In the genomic region with DNA sequence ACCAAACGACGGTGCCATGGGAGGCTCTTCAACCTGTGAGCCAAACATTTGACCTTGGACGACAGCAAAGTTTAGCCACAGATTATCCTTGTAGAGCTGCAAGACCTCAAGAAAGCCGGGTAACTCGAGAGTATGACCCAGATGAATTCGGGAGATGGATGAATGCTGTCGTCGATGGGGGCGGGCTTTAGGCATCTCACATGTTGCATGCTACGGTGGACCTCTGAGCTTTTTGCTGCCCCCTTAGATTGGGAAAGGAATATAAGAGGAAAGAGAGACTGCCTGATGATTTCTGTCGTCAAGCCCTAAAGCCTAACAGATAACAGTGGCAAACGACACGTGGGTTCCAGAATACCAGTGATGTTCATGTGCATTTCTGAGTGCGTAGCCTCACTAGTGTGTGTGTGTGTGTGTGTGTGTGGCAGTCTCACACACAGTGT, we compare ENCODE assay signal across 8 cellular contexts. TPM values are rescaled to one million over a fixed set of nuclear protein-coding genes. Genes with fewer than 3 reads are reported as not detected.
A peak's percentile ranks its signal among the peaks of the same experiment; 100 is the strongest.
DNase-seq lines count a peak whose midpoint lies in the region; ATAC-seq and TF ChIP-seq lines count a peak whose summit lies in the region.

No MANE protein-coding gene starts in this region.

- CTCF ChIA-PET in A673 (lab: Charles Lee) = interaction anchor here (1.0 kb wide), 1 partner anchor 110 kb away, joined by 4 read pairs; no protein-coding TSS in a partner anchor

- H3K9me3 ChIP-seq in A673 (ENCODE audit: low read depth, low read length, poor library complexity, severe bottlenecking) (no peaks in the 10 kb centered on the region), HAP-1 (no peaks in the 10 kb centered on the region), T-helper 17 cell (ENCODE audit: control insufficient read depth, low read length, poor library complexity, severe bottlenecking) (no peaks in the 10 kb centered on the region), gastrocnemius medialis (no peaks in the 10 kb centered on the region)

- H3K4me3 ChIP-seq in A673 (ENCODE audit: low read depth, low read length, poor library complexity, severe bottlenecking) (peak overlapping the region; percentile 97), HAP-1 (peak overlapping the region; percentile 56), fibroblast of pulmonary artery (replicated peaks; ENCODE audit: low read depth, low read length) (peak overlapping the region; percentile 74), gastrocnemius medialis (peak overlapping the region; percentile 65 to 91 (median 74))

- no peaks in the 10 kb centered on the region for H3K27me3 ChIP-seq in A673 (replicated peaks; ENCODE audit: insufficient read depth, low read depth, low read length, poor library complexity)
- no peaks in the 10 kb centered on the region for H3K27me3 ChIP-seq in HAP-1 (ENCODE audit: low read depth)
- H3K27me3 ChIP-seq in gastrocnemius medialis = no peaks in the 10 kb centered on the region

- H3K36me3 Mint-ChIP-seq in T-helper 17 cell (ENCODE audit: low read depth) = peaks cover 2% of the 10 kb centered on the region

- H3K4me1 ChIP-seq in A673 (ENCODE audit: insufficient read depth, low read length, poor library complexity, severe bottlenecking) (peaks cover 26% of the 10 kb centered on the region), HAP-1 (peaks cover 10% of the 10 kb centered on the region), gastrocnemius medialis (peaks cover 24 to 25% of the 10 kb centered on the region in 2 donors)

- POLR2A ChIA-PET in A673 (lab: Charles Lee; ENCODE audit: low non-redundant PET) = interaction anchor here (0.7 kb wide), 1 partner anchor 13 kb away, joined by 4 read pairs; no protein-coding TSS in a partner anchor

- in situ Hi-C loops in HAP-1 (cut with MboI; ENCODE audit: low sequenced_read_pairs) (no loop called here), gastrocnemius medialis (cut with MboI; ENCODE audit: low sequenced_read_pairs in 4 of 4) (no loop called here)

- H3K27ac ChIP-seq in A673 (ENCODE audit: low read depth, low read length, poor library complexity, severe bottlenecking) = peak overlapping the region; percentile 89
- peak overlapping the region; percentile 76 to 88 (median 84) for H3K27ac ChIP-seq in gastrocnemius medialis

- H3K27me3 Mint-ChIP-seq in T-helper 17 cell = no peaks in the 10 kb centered on the region

- DNase-seq in A673 (ENCODE audit: low spot score) (peak; percentile 85), HAP-1 (ENCODE audit: low spot score in 2 of 2) (no peak), T-helper 17 cell (no peak), fibroblast of pulmonary artery (ENCODE audit: low read depth) (peak; percentile 47), gastrocnemius medialis (no peak), COLO829 (ENCODE audit: low spot score) (no peak), head of caudate nucleus (no peak), RPMI8226 (no peak)

- H3K4me1 Mint-ChIP-seq in T-helper 17 cell = peaks cover 22% of the 10 kb centered on the region

- no peak for TF ChIP-seq POLR2A in gastrocnemius medialis (IDR thresholded peaks at IDR 0.05)

- peak; percentile 2 for ATAC-seq in T-helper 17 cell
- ATAC-seq in gastrocnemius medialis = peak in 1 of 2 donors; percentile 8

- H3K4me3 Mint-ChIP-seq in T-helper 17 cell = peak overlapping the region; percentile 97

- H3K27ac Mint-ChIP-seq in T-helper 17 cell = no peak overlapping the region

- H3K36me3 ChIP-seq in A673 (ENCODE audit: insufficient read depth, low read length, poor library complexity, severe bottlenecking) (no peaks in the 10 kb centered on the region), HAP-1 (replicated peaks) (no peaks in the 10 kb centered on the region; the same call in 1 of the 2 replicates), gastrocnemius medialis (no peaks in the 10 kb centered on the region)

- intact Hi-C loops in A673 (cut with micrococcal nuclease; ENCODE audit: unreplicated experiment) (loop anchor here (1.0 to 5.0 kb wide), 2 partner anchors 80 to 111 kb away; no protein-coding TSS in a partner anchor), gastrocnemius medialis (cut with DNase I; ENCODE audit: low total_unique reads) (loop anchor here (2.0 kb wide), 1 partner anchor 31 kb away; no protein-coding TSS in a partner anchor), head of caudate nucleus (cut with DNase I) (no loop called here)

- peak; percentile 5; the same call in 1 of the 2 replicates for TF ChIP-seq CTCF in A673 (conservative IDR thresholded peaks at IDR 0.05; ENCODE audit: low read depth, low read length)
- TF ChIP-seq CTCF in fibroblast of pulmonary artery (IDR thresholded peaks at IDR 0.05; ENCODE audit: low read length, missing control alignments) = no peak
- TF ChIP-seq CTCF in gastrocnemius medialis (IDR thresholded peaks at IDR 0.05 in 4 of 5, conservative IDR thresholded peaks at IDR 0.05 in 1 of 5) = no peak

- BruUV-seq in A673 (replicated peaks; lab: Mats Ljungman, UMichigan) = no TSS peak

RNA-seq across cellular contexts. Expression of a gene that starts 0.7 kb away (rescaled TPM):
- 42.9 and 52.0 TPM in 2 replicates for total RNA-seq in A673 (2021)
- 10 to 100 TPM in 1 of 2 donors, 1 to 10 TPM in 1; 6.3 to 14.2 TPM for total RNA-seq in T-helper 17 cell
- total RNA-seq in gastrocnemius medialis = 10 to 100 TPM in 2 of 4 donors, 1 to 10 TPM in 2; 5.4 to 16.2 (median 11.9) TPM

Comparison
In these comparisons a context has a peak if more than half of its experiments do, and no peak if none do; other contexts are left out.
1. DNase-seq: peak in A673 (single experiment) and fibroblast of pulmonary artery (single experiment); none in HAP-1 (0 of 2), T-helper 17 cell (0 of 3), gastrocnemius medialis (0 of 2), COLO829 (single experiment), head of caudate nucleus (0 of 42) and RPMI8226 (single experiment).
2. Peak in every context shown above with its lines, with median percentiles within 50 percentile points of each other: H3K4me3 ChIP-seq.